In genomic region chr7:2402687-2403013, GRCh38 we compare ENCODE assay signal across 8 cellular contexts. TPM values are rescaled to one million over a fixed set of nuclear protein-coding genes. Genes with fewer than 3 reads are reported as not detected.
A peak's percentile ranks its signal among the peaks of the same experiment; 100 is the strongest.
DNase-seq lines count a peak whose midpoint lies in the region; ATAC-seq and TF ChIP-seq lines count a peak whose summit lies in the region.

No MANE protein-coding gene starts in this region.

- BruUV-seq in MCF 10A (replicated peaks; lab: Mats Ljungman, UMichigan) = no TSS peak

- H3K27ac Mint-ChIP-seq in activated naive CD4-positive, alpha-beta T cell treated with anti-CD3 and anti-CD28 coated beads, Interleukin-2, amount 50 U/mL, for 24 hours = peak overlapping the region; percentile 65
- H3K27ac Mint-ChIP-seq in MCF 10A (ENCODE audit: low read depth, unreplicated experiment) (no peak overlapping the region), memory B cell (no peak overlapping the region)

- POLR2A ChIA-PET in MCF 10A (lab: Yijun Ruan, JAX) = interaction anchor here (0.6 to 1.8 kb wide), 4 partner anchors 47 to 1610 kb away, joined by 3 to 11 read pairs (median 7); partner anchors contain the start of gene EIF3B

- TF ChIP-seq CTCF in MCF 10A (IDR thresholded peaks at IDR 0.05; ENCODE audit: unreplicated experiment) = no peak
- no peak for TF ChIP-seq CTCF in upper lobe of left lung (IDR thresholded peaks at IDR 0.05)

- no peaks in the 10 kb centered on the region for H3K36me3 Mint-ChIP-seq in activated naive CD4-positive, alpha-beta T cell treated with anti-CD3 and anti-CD28 coated beads, Interleukin-2, amount 50 U/mL, for 24 hours
- H3K36me3 Mint-ChIP-seq in MCF 10A (ENCODE audit: insufficient read depth, unreplicated experiment) = peaks cover 5% of the 10 kb centered on the region
- H3K36me3 Mint-ChIP-seq in memory B cell = peaks cover 2% of the 10 kb centered on the region

- H3K4me1 ChIP-seq in upper lobe of left lung = peaks cover 43 to 67% (median 49%) of the 10 kb centered on the region in 4 donors

- no peaks in the 10 kb centered on the region for H3K36me3 ChIP-seq in upper lobe of left lung

- H3K9me3 Mint-ChIP-seq in activated naive CD4-positive, alpha-beta T cell treated with anti-CD3 and anti-CD28 coated beads, Interleukin-2, amount 50 U/mL, for 24 hours = no peaks in the 10 kb centered on the region
- H3K9me3 Mint-ChIP-seq in MCF 10A (ENCODE audit: unreplicated experiment) (no peaks in the 10 kb centered on the region), memory B cell (peaks cover 1% of the 10 kb centered on the region)

- H3K27me3 Mint-ChIP-seq in activated naive CD4-positive, alpha-beta T cell treated with anti-CD3 and anti-CD28 coated beads, Interleukin-2, amount 50 U/mL, for 24 hours = no peaks in the 10 kb centered on the region
- no peaks in the 10 kb centered on the region for H3K27me3 Mint-ChIP-seq in MCF 10A (ENCODE audit: insufficient read depth, unreplicated experiment)
- H3K27me3 Mint-ChIP-seq in memory B cell = no peaks in the 10 kb centered on the region

- no peaks in the 10 kb centered on the region for H3K9me3 ChIP-seq in upper lobe of left lung

- peak overlapping the region in 2 of 4 donors; percentile 50 to 89 for H3K27ac ChIP-seq in upper lobe of left lung

- intact Hi-C loops in MCF 10A (cut with micrococcal nuclease) = loop anchor here (2.0 kb wide), 1 partner anchor 36 kb away; no protein-coding TSS in a partner anchor

- H3K27me3 ChIP-seq in upper lobe of left lung = no peaks in the 10 kb centered on the region

- TF ChIP-seq POLR2A in upper lobe of left lung (IDR thresholded peaks at IDR 0.05) = no peak

- H3K4me3 ChIP-seq in upper lobe of left lung = peak overlapping the region in 3 of 4 donors; percentile 77 to 98 (median 97)

- WGBS in upper lobe of left lung, 2 donors = 58 to 67% methylated on average over 6 of the region's 6 CpGs

- ATAC-seq in memory B cell (ENCODE audit: low read depth) (no peak), upper lobe of left lung (ENCODE audit: low FRiP score in 2 of 2) (no peak), GM21390 (IDR thresholded peaks at IDR 0.05; ENCODE audit: unreplicated experiment) (no peak), GM19463 (IDR thresholded peaks at IDR 0.05; ENCODE audit: unreplicated experiment) (no peak)

- H3K4me3 Mint-ChIP-seq in activated naive CD4-positive, alpha-beta T cell treated with anti-CD3 and anti-CD28 coated beads, Interleukin-2, amount 50 U/mL, for 24 hours = peak overlapping the region; percentile 85
- H3K4me3 Mint-ChIP-seq in MCF 10A (ENCODE audit: unreplicated experiment) (peak overlapping the region; percentile 77), memory B cell (peak overlapping the region; percentile 82)

- no peak for DNase-seq in activated naive CD4-positive, alpha-beta T cell (lab: John Stamatoyannopoulos, UW)
- DNase-seq in MCF 10A (ENCODE audit: unreplicated experiment) = no peak
- no peak for DNase-seq in memory B cell (ENCODE audit: low spot score in 2 of 2)
- no peak for DNase-seq in upper lobe of left lung
- DNase-seq in occipital lobe (lab: John Stamatoyannopoulos, UW) = no peak

- no peak for TF ChIP-seq EP300 in upper lobe of left lung (IDR thresholded peaks at IDR 0.05)

- CTCF ChIA-PET in MCF 10A (lab: Yijun Ruan, JAX) = interaction anchor here (0.6 kb wide), 1 partner anchor 54 kb away, joined by 3 read pairs; no protein-coding TSS in a partner anchor

- H3K4me1 Mint-ChIP-seq in activated naive CD4-positive, alpha-beta T cell treated with anti-CD3 and anti-CD28 coated beads, Interleukin-2, amount 50 U/mL, for 24 hours = peaks cover 47% of the 10 kb centered on the region
- H3K4me1 Mint-ChIP-seq in MCF 10A (ENCODE audit: insufficient read depth, unreplicated experiment) = peaks cover 38% of the 10 kb centered on the region
- peaks cover 27% of the 10 kb centered on the region for H3K4me1 Mint-ChIP-seq in memory B cell

RNA-seq across cellular contexts. Expression of gene CHST12, which starts 0.8 kb away (rescaled TPM):
- total RNA-seq in MCF 10A (2022) (9.8 and 9.9 TPM in 2 replicates), upper lobe of left lung (10 to 100 TPM; 10.2 to 35.9 (median 27.8) TPM), occipital lobe (1.9 TPM)

RNA-seq across cellular contexts. Expression of gene EIF3B, which starts 48.0 kb away (rescaled TPM):
- 258 and 290 TPM in 2 replicates for total RNA-seq in MCF 10A (2022)
- total RNA-seq in upper lobe of left lung = 100 to 1,000 TPM; 110 to 129 (median 117) TPM
- 63.0 TPM for total RNA-seq in occipital lobe
